In the genomic region with DNA sequence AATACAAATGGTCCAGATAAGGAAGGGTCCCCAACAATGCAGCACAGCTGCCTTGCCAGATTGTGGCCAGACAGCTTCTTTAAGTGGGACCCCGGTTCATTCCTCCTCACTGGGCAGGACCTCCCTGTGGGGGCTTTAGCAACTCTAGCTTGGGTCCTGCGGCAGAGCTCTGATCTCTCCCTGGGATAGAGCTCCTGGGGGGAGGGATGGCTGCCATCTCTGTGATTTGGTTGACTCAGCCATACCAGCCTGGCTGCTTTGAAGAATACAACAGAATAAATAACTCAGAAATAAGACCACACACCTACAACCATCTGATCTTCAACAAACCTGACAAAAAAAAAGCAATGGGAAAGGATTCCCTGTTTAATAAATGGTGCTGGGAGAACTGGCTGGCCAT, we compare ENCODE assay signal across 1 cellular context.
TF ChIP-seq lines count a peak whose summit lies in the region.

No MANE protein-coding gene starts in this region.

TF ChIP-seq in H1, 55 proteins besides CTCF, POLR2A, EP300 and RAD21:
- TF ChIP-seq CBX5 (IDR thresholded peaks at IDR 0.05; ENCODE audit: low read depth, low read length) (no peak), RFX5 (IDR thresholded peaks at IDR 0.05; ENCODE audit: borderline replicate concordance, low read depth, low read length) (no peak), GABPA (IDR thresholded peaks at IDR 0.05; ENCODE audit: borderline replicate concordance, insufficient read depth, low read length) (no peak), SIN3A (conservative IDR thresholded peaks at IDR 0.05 in 1 of 2, IDR thresholded peaks at IDR 0.05 in 1 of 2; ENCODE audit: low read depth in 1 of 2, low read length in 2 of 2) (no peak), JUN (IDR thresholded peaks at IDR 0.05; ENCODE audit: low read depth, low read length) (no peak), ATF2 (IDR thresholded peaks at IDR 0.05; ENCODE audit: low read length) (no peak), GTF2F1 (IDR thresholded peaks at IDR 0.05; ENCODE audit: borderline replicate concordance, low read depth, low read length) (no peak), RXRA (IDR thresholded peaks at IDR 0.05; ENCODE audit: insufficient read depth, low read depth, low read length) (no peak), KDM1A (IDR thresholded peaks at IDR 0.05; ENCODE audit: borderline replicate concordance, low read length) (no peak), CTBP2 (IDR thresholded peaks at IDR 0.05; ENCODE audit: borderline replicate concordance, insufficient read depth, insufficient read length, low read length) (no peak), TBP (IDR thresholded peaks at IDR 0.05; ENCODE audit: low read depth, low read length) (no peak), BCL11A (IDR thresholded peaks at IDR 0.05; ENCODE audit: low read depth in 2 of 2, low read length in 2 of 2) (no peak), ASH2L (IDR thresholded peaks at IDR 0.05; ENCODE audit: low read length) (no peak), SP1 (IDR thresholded peaks at IDR 0.05; ENCODE audit: low read depth, low read length) (no peak), CHD1 (IDR thresholded peaks at IDR 0.05; ENCODE audit: low read depth, low read length) (no peak), HDAC2 (IDR thresholded peaks at IDR 0.05; ENCODE audit: borderline replicate concordance in 1 of 2, low read depth in 2 of 2, low read length in 2 of 2) (no peak), SUZ12 (IDR thresholded peaks at IDR 0.05; ENCODE audit: low read length) (no peak), POU5F1 (IDR thresholded peaks at IDR 0.05; ENCODE audit: low read depth, low read length) (no peak), YY1 (IDR thresholded peaks at IDR 0.05; ENCODE audit: low read depth, low read length) (no peak)
- TF ChIP-seq, protein P1, sequence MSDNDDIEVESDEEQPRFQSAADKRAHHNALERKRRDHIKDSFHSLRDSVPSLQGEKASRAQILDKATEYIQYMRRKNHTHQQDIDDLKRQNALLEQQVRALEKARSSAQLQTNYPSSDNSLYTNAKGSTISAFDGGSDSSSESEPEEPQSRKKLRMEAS (IDR thresholded peaks at IDR 0.05), result no peak
